8 cellular contexts compared by ENCODE assay signal in the genomic region with DNA sequence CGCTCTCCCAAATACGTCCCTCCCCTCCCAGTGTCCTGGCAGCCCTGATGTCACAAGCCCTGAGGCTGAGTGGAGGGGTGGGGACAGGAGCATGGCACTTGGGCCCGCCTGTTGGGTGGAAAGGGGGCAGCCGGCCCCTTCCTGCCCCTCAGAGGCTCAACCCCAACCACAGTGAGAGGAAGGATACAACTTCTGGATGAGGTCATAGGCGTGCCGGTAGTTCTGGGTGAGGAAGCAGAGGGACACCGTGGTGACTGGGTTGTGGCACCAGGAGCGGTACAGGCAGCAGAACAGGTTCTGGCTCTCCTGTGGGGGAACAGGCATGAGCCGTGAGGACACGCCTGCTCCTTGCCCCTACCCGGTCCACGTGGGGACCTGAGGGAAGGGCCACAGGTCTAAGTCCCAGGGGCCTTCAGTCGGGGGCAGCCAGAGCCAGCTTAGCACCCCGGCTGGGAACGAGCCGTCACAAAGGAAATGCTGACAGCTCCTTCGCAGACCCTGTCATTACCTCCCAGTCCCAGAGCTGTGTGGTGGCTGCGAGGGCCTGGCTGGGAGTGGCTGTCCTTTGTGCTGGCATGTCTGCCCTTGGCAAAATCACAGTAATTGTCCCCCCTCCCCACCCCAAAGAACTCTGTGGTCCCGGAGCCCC. TPM values are rescaled to one million over a fixed set of nuclear protein-coding genes. Genes with fewer than 3 reads are reported as not detected.
DNase-seq lines count a peak whose midpoint lies in the region; ATAC-seq and TF ChIP-seq lines count a peak whose summit lies in the region.

No MANE protein-coding gene starts in this region.

- H3K9me3 Mint-ChIP-seq in activated CD4-positive, alpha-beta T cell treated with anti-CD3 and anti-CD28 coated beads, Interleukin-2, amount 10 ng/mL, durations not matched to agents 24 days and 14 days: no peaks in the 10 kb centered on the region
- no peaks in the 10 kb centered on the region for H3K9me3 Mint-ChIP-seq in activated CD8-positive, alpha-beta T cell treated with anti-CD3 and anti-CD28 coated beads, Interleukin-2, amount 10 ng/mL, durations not matched to agents 7 days and 5 days (ENCODE audit: insufficient read depth)

- peaks cover 53 to 91% of the 10 kb centered on the region in 2 donors for H3K4me1 ChIP-seq in thoracic aorta (ENCODE audit: control insufficient read depth in 1 of 2, low read depth in 2 of 2)

- peaks cover 20% of the 10 kb centered on the region for H3K4me1 Mint-ChIP-seq in activated CD4-positive, alpha-beta T cell treated with anti-CD3 and anti-CD28 coated beads, Interleukin-2, amount 10 ng/mL, durations not matched to agents 24 days and 14 days
- peaks cover 45% of the 10 kb centered on the region for H3K4me1 Mint-ChIP-seq in activated CD8-positive, alpha-beta T cell treated with anti-CD3 and anti-CD28 coated beads, Interleukin-2, amount 10 ng/mL, durations not matched to agents 7 days and 5 days (ENCODE audit: low read depth)

- ATAC-seq in activated CD8-positive, alpha-beta T cell treated with anti-CD3 and anti-CD28 coated beads, Interleukin-2, amount 10 ng/mL, durations not matched to agents 7 days and 5 days: peak; percentile 72
- ATAC-seq in left colon: peak; percentile 54
- ATAC-seq in thoracic aorta (ENCODE audit: insufficient number of reproducible peaks, low FRiP score, low read depth): no peak
- no peak for ATAC-seq in HG03521 (IDR thresholded peaks at IDR 0.05; ENCODE audit: unreplicated experiment)

- H3K27ac Mint-ChIP-seq in activated CD4-positive, alpha-beta T cell treated with anti-CD3 and anti-CD28 coated beads, Interleukin-2, amount 10 ng/mL, durations not matched to agents 24 days and 14 days: peak overlapping the region; percentile 76
- peak overlapping the region; percentile 91 for H3K27ac Mint-ChIP-seq in activated CD8-positive, alpha-beta T cell treated with anti-CD3 and anti-CD28 coated beads, Interleukin-2, amount 10 ng/mL, durations not matched to agents 7 days and 5 days

- intact Hi-C loops in activated CD4-positive, alpha-beta T cell treated with anti-CD3 and anti-CD28 coated beads, Interleukin-2, amount 10 ng/mL, durations not matched to agents 24 days and 14 days (cut with micrococcal nuclease): loop anchor here (5.0 kb wide), 1 partner anchor 40 kb away; no protein-coding TSS in a partner anchor
- intact Hi-C loops in left colon (cut with DNase I, micrococcal nuclease): no loop called here

- no peaks in the 10 kb centered on the region for H3K27me3 ChIP-seq in thoracic aorta (replicated peaks; ENCODE audit: insufficient read depth)

- H3K4me3 Mint-ChIP-seq in activated CD4-positive, alpha-beta T cell treated with anti-CD3 and anti-CD28 coated beads, Interleukin-2, amount 10 ng/mL, durations not matched to agents 24 days and 14 days: no peak overlapping the region
- H3K4me3 Mint-ChIP-seq in activated CD8-positive, alpha-beta T cell treated with anti-CD3 and anti-CD28 coated beads, Interleukin-2, amount 10 ng/mL, durations not matched to agents 7 days and 5 days: peak overlapping the region; percentile 52

- peak overlapping the region; percentile 81 to 100 for H3K27ac ChIP-seq in thoracic aorta

- H3K9me3 ChIP-seq in thoracic aorta: no peaks in the 10 kb centered on the region

- H3K36me3 Mint-ChIP-seq in activated CD4-positive, alpha-beta T cell treated with anti-CD3 and anti-CD28 coated beads, Interleukin-2, amount 10 ng/mL, durations not matched to agents 24 days and 14 days (ENCODE audit: low read depth): peaks cover 6% of the 10 kb centered on the region
- H3K36me3 Mint-ChIP-seq in activated CD8-positive, alpha-beta T cell treated with anti-CD3 and anti-CD28 coated beads, Interleukin-2, amount 10 ng/mL, durations not matched to agents 7 days and 5 days (ENCODE audit: low read depth): peaks cover 12% of the 10 kb centered on the region

- H3K4me3 ChIP-seq in thoracic aorta: no peak overlapping the region

- no peak for TF ChIP-seq CTCF in thoracic aorta (IDR thresholded peaks at IDR 0.05)

- POLR2A ChIA-PET in activated CD8-positive, alpha-beta T cell treated with anti-CD3 and anti-CD28 coated beads, Interleukin-2, amount 10 ng/mL, durations not matched to agents 7 days and 5 days (lab: Charles Lee): interaction anchor here (0.7 to 3.0 kb wide), 4 partner anchors 38 to 64 kb away, joined by 3 to 31 read pairs (median 4); no protein-coding TSS in a partner anchor

- no peaks in the 10 kb centered on the region for H3K27me3 Mint-ChIP-seq in activated CD4-positive, alpha-beta T cell treated with anti-CD3 and anti-CD28 coated beads, Interleukin-2, amount 10 ng/mL, durations not matched to agents 24 days and 14 days
- no peaks in the 10 kb centered on the region for H3K27me3 Mint-ChIP-seq in activated CD8-positive, alpha-beta T cell treated with anti-CD3 and anti-CD28 coated beads, Interleukin-2, amount 10 ng/mL, durations not matched to agents 7 days and 5 days (ENCODE audit: low read depth)

- peak; percentile 73 for DNase-seq in activated CD4-positive, alpha-beta T cell treated with anti-CD3 and anti-CD28 coated beads, Interleukin-2, amount 10 ng/mL, durations not matched to agents 24 days and 14 days
- no peak for DNase-seq in activated CD4-positive, alpha-beta T cell treated with anti-CD3 and anti-CD28 coated beads for 1 hour
- peak; percentile 80 for DNase-seq in activated CD8-positive, alpha-beta T cell treated with anti-CD3 and anti-CD28 coated beads, Interleukin-2, amount 10 ng/mL, durations not matched to agents 7 days and 5 days
- DNase-seq in left colon (no peak), thoracic aorta (ENCODE audit: low spot score) (no peak), DMS53 treated with DMSO at 0.1 percent for 48 hours (lab: John Stamatoyannopoulos, UW; ENCODE audit: unreplicated experiment) (no peak), HuH-7 (ENCODE audit: low spot score) (no peak)

- CTCF ChIA-PET in activated CD8-positive, alpha-beta T cell treated with anti-CD3 and anti-CD28 coated beads, Interleukin-2, amount 10 ng/mL, durations not matched to agents 7 days and 5 days (lab: Charles Lee): interaction anchor here (1.4 to 3.4 kb wide), 3 partner anchors 38 to 74 kb away, joined by 5 to 26 read pairs (median 21); no protein-coding TSS in a partner anchor

- no peaks in the 10 kb centered on the region for H3K36me3 ChIP-seq in thoracic aorta

RNA-seq across cellular contexts. Expression of gene MTSS2, which starts 11.2 kb away (rescaled TPM):
- total RNA-seq in activated CD4-positive, alpha-beta T cell treated with anti-CD3 and anti-CD28 coated beads, Interleukin-2, amount 10 ng/mL, durations not matched to agents 24 days and 14 days: 2.6 and 3.7 TPM in 2 replicates
- total RNA-seq in activated CD8-positive, alpha-beta T cell treated with anti-CD3 and anti-CD28 coated beads, Interleukin-2, amount 10 ng/mL, durations not matched to agents 7 days and 5 days: 1 to 10 TPM; 5.7 to 6.0 TPM
- total RNA-seq in left colon (10 to 100 TPM; 21.5 to 28.3 TPM), thoracic aorta (10 to 100 TPM; 57.3 to 58.5 TPM)

RNA-seq across cellular contexts. Expression of gene IL34, which starts 50.7 kb away (rescaled TPM):
- 0.30 TPM in 1 of 2 replicates, not detected in the other for total RNA-seq in activated CD4-positive, alpha-beta T cell treated with anti-CD3 and anti-CD28 coated beads, Interleukin-2, amount 10 ng/mL, durations not matched to agents 24 days and 14 days
- under 1 TPM; 0.13 to 0.42 TPM for total RNA-seq in activated CD8-positive, alpha-beta T cell treated with anti-CD3 and anti-CD28 coated beads, Interleukin-2, amount 10 ng/mL, durations not matched to agents 7 days and 5 days
- total RNA-seq in left colon: 1 to 10 TPM in 1 of 2 donors, under 1 TPM in 1; 0.89 to 1.5 TPM
- 10 to 100 TPM; 11.9 to 55.6 TPM for total RNA-seq in thoracic aorta

Comparison
In these comparisons a context has a peak if more than half of its experiments do, and no peak if none do; other contexts are left out.
1. DNase-seq: peak in activated CD4-positive, alpha-beta T cell treated with anti-CD3 and anti-CD28 coated beads, Interleukin-2, amount 10 ng/mL, durations not matched to agents 24 days and 14 days (single experiment) and activated CD8-positive, alpha-beta T cell treated with anti-CD3 and anti-CD28 coated beads, Interleukin-2, amount 10 ng/mL, durations not matched to agents 7 days and 5 days (single experiment); none in activated CD4-positive, alpha-beta T cell treated with anti-CD3 and anti-CD28 coated beads for 1 hour (single experiment), left colon (0 of 2), thoracic aorta (single experiment), DMS53 treated with DMSO at 0.1 percent for 48 hours (single experiment) and HuH-7 (single experiment).
2. ATAC-seq: peak in activated CD8-positive, alpha-beta T cell treated with anti-CD3 and anti-CD28 coated beads, Interleukin-2, amount 10 ng/mL, durations not matched to agents 7 days and 5 days (single experiment) and left colon (single experiment); none in thoracic aorta (single experiment) and HG03521 (single experiment).